Comparison of ENCODE assay signal across 8 cellular contexts in the genomic region with DNA sequence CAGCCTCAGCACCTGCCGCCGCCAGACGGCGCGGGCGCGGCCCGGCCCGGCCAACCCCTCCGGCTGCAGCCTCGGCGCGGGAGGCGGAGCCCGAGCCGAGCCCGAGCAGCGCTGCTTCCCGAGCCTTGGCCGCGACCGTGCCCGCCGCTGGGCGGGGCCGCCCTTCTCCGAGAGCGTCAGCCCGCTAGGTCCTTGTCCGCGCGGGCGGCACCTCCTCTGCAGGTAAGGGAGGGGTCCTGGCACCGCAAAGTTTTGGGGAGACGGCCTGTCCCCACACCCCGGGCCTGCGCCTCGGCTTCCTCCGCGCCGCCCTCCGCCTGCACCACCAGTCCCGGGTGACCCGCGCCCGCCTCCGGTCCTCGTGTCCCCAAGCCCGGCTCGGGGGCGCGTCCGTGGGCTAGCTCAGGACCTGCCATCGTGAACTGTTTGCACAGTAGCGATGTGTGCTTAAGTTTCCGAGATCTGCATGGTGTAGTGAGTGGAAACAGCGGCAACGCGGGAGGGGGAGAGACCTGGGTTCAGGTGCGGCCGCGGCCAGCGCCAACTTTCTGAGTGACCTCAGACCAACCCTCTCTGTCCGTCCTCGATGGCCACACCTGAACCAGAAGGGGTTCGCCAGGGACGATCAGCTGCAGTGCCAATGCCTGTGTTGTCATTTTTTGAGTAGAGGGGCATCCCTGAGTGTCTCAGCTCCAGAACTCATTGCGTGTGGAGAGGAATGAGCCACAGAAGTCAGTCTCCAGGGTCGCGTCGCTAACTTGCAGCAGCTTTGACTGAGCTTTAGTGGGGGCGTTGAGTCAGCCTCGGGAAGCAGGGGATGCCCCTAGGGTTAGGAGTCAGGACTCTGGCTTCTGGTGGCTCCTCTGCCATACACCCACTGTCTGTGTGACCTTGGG. TPM values are rescaled to one million over a fixed set of nuclear protein-coding genes. Genes with fewer than 3 reads are reported as not detected.
DNase-seq lines count a peak whose midpoint lies in the region; ATAC-seq and TF ChIP-seq lines count a peak whose summit lies in the region.

A gene with protein sequence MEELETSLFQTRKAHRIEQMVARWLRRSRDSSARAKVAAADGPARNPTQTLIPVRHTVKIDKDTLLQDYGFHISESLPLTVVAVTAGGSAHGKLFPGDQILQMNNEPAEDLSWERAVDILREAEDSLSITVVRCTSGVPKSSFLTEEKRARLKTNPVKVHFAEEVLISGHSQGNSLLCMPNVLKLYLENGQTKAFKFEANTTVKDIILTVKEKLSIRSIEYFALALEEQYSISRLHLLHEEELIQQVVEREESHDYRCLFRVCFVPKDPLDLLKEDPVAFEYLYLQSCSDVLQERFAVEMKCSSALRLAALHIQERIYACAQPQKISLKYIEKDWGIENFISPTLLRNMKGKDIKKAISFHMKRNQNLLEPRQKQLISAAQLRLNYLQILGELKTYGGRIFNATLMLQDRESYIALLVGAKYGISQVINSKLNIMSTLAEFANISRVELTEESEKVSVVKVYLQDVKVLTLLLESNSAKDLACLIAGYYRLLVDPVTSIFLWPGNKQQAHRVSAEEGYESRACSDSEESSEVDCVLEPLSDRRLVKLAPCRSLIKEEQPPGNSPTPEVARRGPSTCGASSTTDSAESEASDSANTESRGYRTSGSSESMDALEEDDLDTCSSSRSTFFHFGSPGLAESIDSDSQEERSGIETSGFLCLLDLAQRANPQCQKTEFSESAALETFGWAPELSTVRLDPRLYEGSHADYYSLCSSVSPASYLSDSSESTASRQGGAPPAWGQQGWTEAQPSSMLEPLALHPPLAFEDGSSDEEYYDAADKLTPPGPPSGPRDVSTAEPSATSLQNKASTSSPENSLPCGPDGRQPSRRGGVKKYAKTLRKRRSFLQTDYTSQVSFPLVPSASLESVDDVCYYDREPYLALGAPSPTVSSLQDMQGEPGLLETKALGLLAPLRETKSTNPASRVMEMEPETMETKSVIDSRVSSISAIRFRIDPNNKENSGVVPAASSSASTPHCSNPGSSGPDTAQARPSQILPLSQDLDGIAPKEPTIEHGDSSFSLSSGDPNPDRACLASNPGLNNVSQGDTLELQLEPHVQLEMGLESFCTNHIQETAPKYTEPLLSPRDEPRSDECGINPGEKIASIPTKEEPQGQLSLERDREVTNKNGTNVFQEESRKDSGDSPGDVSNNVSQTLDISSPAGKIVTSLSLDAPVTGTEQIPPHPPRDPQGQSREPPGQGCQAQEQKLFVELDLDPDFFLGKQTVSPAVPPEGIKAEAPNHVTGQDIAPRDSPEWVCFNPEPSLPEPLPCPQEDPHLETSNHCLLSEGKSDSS (N-terminal part only) (plus strand): TSS at position 82 of the 896 bp plus-strand sequence. CDS start 41,688 bp downstream, outside the sequence.

- H3K9ac ChIP-seq in parathyroid adenoma, result no peak within 1 kb of the TSS

- no peaks in the 10 kb centered on the region for H3K36me3 Mint-ChIP-seq in CD4-positive, alpha-beta memory T cell

- H3K27ac Mint-ChIP-seq in CD4-positive, alpha-beta memory T cell, result peak within 1 kb of the TSS in 3 of 7 donors; percentile 0 to 31 (median 14)

- H3K4me3 ChIP-seq in CD4-positive, alpha-beta memory T cell (ENCODE audit: low read length in 2 of 2), result peak within 1 kb of the TSS; percentile 44 to 50
- H3K4me3 ChIP-seq in HL-60 (replicated peaks; ENCODE audit: insufficient read depth, low read length) (peak within 1 kb of the TSS; percentile 44), parathyroid adenoma (ENCODE audit: low read depth, low read length) (peak within 1 kb of the TSS; percentile 64)

- H3K4me2 ChIP-seq in parathyroid adenoma (ENCODE audit: low read length), result peak within 1 kb of the TSS; percentile 89

- no peaks in the 10 kb centered on the region for H3K9me3 Mint-ChIP-seq in CD4-positive, alpha-beta memory T cell

- POLR2A ChIA-PET in CD4-positive, alpha-beta memory T cell (lab: Charles Lee; ENCODE audit: partially characterized antibody), result interaction anchor here (0.8 kb wide), 1 partner anchor 165 kb away, joined by 3 read pairs; the partner anchor contains the start of gene POLR1E

- peak within 1 kb of the TSS; percentile 89 for H2AFZ ChIP-seq in parathyroid adenoma

- peaks cover 9% of the 10 kb centered on the region for H3K4me1 ChIP-seq in CD4-positive, alpha-beta memory T cell (ENCODE audit: insufficient read depth, low read length)
- no peaks in the 10 kb centered on the region for H3K4me1 ChIP-seq in parathyroid adenoma

- no peaks in the 10 kb centered on the region for H3K79me2 ChIP-seq in parathyroid adenoma

- TF ChIP-seq CTCF in HL-60 (IDR thresholded peaks at IDR 0.05; ENCODE audit: insufficient read depth, low read length), result no peak
- no peak for TF ChIP-seq CTCF in parathyroid adenoma (IDR thresholded peaks at IDR 0.05)

- peak within 1 kb of the TSS; percentile 78 to 90 (median 82) for H3K4me3 Mint-ChIP-seq in CD4-positive, alpha-beta memory T cell

- peak; percentile 42 to 58 (median 55) for DNase-seq in CD4-positive, alpha-beta memory T cell
- peak; percentile 27 to 45 for DNase-seq in HL-60 (ENCODE audit: low read depth in 1 of 2, low spot score in 1 of 2)
- DNase-seq in RPMI7951 (ENCODE audit: low read depth), result peak; percentile 41
- peak; percentile 57 for DNase-seq in activated naive CD4-positive, alpha-beta T cell treated with Interleukin-2 at 50 U/mL for 16 hours
- DNase-seq in glomerular visceral epithelial cell (ENCODE audit: extremely low spot score), result peak; percentile 57
- peak; percentile 55 for DNase-seq in ureter (ENCODE audit: low spot score)

- CTCF ChIA-PET in CD4-positive, alpha-beta memory T cell (lab: Charles Lee; ENCODE audit: partially characterized antibody), result no interaction called here

- H3K27me3 ChIP-seq in CD4-positive, alpha-beta memory T cell (ENCODE audit: insufficient read depth, low read length), result peaks cover 22% of the 10 kb centered on the region
- H3K27me3 ChIP-seq in HL-60 (ENCODE audit: insufficient read depth, poor library complexity, severe bottlenecking) (peaks cover 43% of the 10 kb centered on the region), parathyroid adenoma (ENCODE audit: control insufficient read depth, insufficient read depth, low read length) (no peaks in the 10 kb centered on the region)

- no peak within 1 kb of the TSS for H3K27ac ChIP-seq in CD4-positive, alpha-beta memory T cell (ENCODE audit: low read depth, low read length)
- H3K27ac ChIP-seq in HL-60 (replicated peaks), result no peak within 1 kb of the TSS
- H3K27ac ChIP-seq in parathyroid adenoma, result no peak within 1 kb of the TSS

- H3K36me3 ChIP-seq in CD4-positive, alpha-beta memory T cell (ENCODE audit: insufficient read depth, low read length), result no peaks in the 10 kb centered on the region
- no peaks in the 10 kb centered on the region for H3K36me3 ChIP-seq in parathyroid adenoma (ENCODE audit: control insufficient read depth, insufficient read depth, low read length)

- ATAC-seq in GM19397 (IDR thresholded peaks at IDR 0.05; ENCODE audit: unreplicated experiment), result peak; percentile 78

- intact Hi-C loops in CD4-positive, alpha-beta memory T cell (cut with micrococcal nuclease), result no loop called here

- H3K27me3 Mint-ChIP-seq in CD4-positive, alpha-beta memory T cell, result peaks cover 41 to 59% of the 10 kb centered on the region in 2 donors

- H3K4me1 Mint-ChIP-seq in CD4-positive, alpha-beta memory T cell, result peaks cover 6 to 18% (median 13%) of the 10 kb centered on the region in 4 donors

- no peaks in the 10 kb centered on the region for H3K9me3 ChIP-seq in CD4-positive, alpha-beta memory T cell (ENCODE audit: control insufficient read depth in 1 of 2, low read length in 2 of 2)
- no peaks in the 10 kb centered on the region for H3K9me3 ChIP-seq in parathyroid adenoma (ENCODE audit: control insufficient read depth, low read length)

RNA-seq across cellular contexts. Expression of the gene that starts here (rescaled TPM):
- total RNA-seq in CD4-positive, alpha-beta memory T cell, result not detected
- not detected for polyA plus RNA-seq in CD4-positive, alpha-beta memory T cell
- total RNA-seq in RPMI7951 (2014; rRNA removed; shearing (Covaris generic)), result not detected in 2 replicates
- not detected for total RNA-seq in ureter

Comparison
In these comparisons a context has a peak if more than half of its experiments do, and no peak if none do; other contexts are left out.
1. Peak in DNase-seq and H3K4me3 ChIP-seq in CD4-positive, alpha-beta memory T cell; RNA of the gene not detected or under 1 TPM.
2. Peak in DNase-seq in RPMI7951; RNA of the gene not detected or under 1 TPM.
3. Peak in DNase-seq in ureter; RNA of the gene not detected or under 1 TPM.